In the genomic region with DNA sequence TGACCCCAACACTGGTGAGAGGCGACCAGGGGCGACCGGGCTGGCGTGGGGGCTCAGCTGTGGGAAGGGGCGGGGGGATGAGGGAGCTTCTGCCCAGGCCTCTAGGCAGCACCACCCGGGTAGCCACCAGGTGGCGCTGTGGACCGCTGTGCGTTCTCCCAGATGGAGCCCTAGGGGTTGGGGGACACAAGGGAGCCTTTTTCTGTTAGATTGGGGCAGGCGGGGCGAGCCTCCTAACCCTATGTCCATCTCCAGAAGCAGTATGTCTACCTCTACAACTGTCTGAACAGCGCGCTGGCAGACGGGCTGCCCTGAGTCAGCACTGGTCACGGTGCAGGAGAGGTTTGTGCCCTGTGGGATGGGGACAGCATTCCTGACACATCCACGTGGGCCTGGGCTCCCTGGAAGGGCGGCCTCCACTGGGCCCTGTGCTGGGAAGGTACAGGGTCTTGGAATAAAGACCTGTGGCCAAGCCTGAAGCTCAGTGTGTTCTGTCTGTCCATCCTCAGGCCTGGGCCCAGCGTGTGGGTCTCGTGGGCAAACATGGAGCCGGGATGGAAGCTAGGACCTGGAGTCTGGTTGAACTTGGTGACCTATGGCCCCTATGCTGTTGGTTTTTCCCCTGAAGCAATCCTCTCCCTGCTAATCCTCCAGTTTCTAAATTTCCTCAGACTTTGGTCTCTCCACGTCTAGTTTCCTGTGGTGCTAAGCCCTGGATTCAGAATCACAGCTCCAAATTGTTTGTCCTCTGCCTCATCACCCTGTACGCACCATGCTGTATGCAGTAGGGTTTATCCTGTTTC, we compare ENCODE assay signal across 8 cellular contexts. TPM values are rescaled to one million over a fixed set of nuclear protein-coding genes. Genes with fewer than 3 reads are reported as not detected.
DNase-seq lines count a peak whose midpoint lies in the region; ATAC-seq and TF ChIP-seq lines count a peak whose summit lies in the region.

No MANE protein-coding gene starts in this region.

- H3K4me1 ChIP-seq in RWPE2 (ENCODE audit: insufficient read depth, poor library complexity, severe bottlenecking) (no peaks in the 10 kb centered on the region), vagina (peaks cover 31% of the 10 kb centered on the region)

- H3K27ac ChIP-seq in RWPE2 (ENCODE audit: poor library complexity, severe bottlenecking) (no peak overlapping the region), vagina (no peak overlapping the region)

- H3K27me3 ChIP-seq in RWPE2 (ENCODE audit: insufficient read depth, poor library complexity, severe bottlenecking) (no peaks in the 10 kb centered on the region), vagina (no peaks in the 10 kb centered on the region)

- ATAC-seq in HG02798 (IDR thresholded peaks at IDR 0.05; ENCODE audit: poor library complexity, unreplicated experiment) (peak; percentile 30), RWPE2 (ENCODE audit: low read depth) (peak; percentile 53)

- TF ChIP-seq POLR2A in vagina (IDR thresholded peaks at IDR 0.05): no peak

- peak; percentile 84 for TF ChIP-seq CTCF in RWPE2 (IDR thresholded peaks at IDR 0.05; ENCODE audit: poor library complexity, severe bottlenecking)
- TF ChIP-seq CTCF in vagina (IDR thresholded peaks at IDR 0.05): peak; percentile 48 to 96 (median 63)

- no peak overlapping the region for H3K4me3 ChIP-seq in RWPE2 (ENCODE audit: severe bottlenecking)
- no peak overlapping the region for H3K4me3 ChIP-seq in vagina

- DNase-seq in Caki2 (ENCODE audit: low read depth) (peak; percentile 28), RWPE2 (ENCODE audit: low spot score) (no peak), globus pallidus (ENCODE audit: low spot score) (peak; percentile 31), posterior cingulate gyrus (peak in 9 of 10 donors; percentile 57 to 95 (median 78)), vagina (ENCODE audit: extremely low spot score in 2 of 2) (no peak), GF-D8 (lab: John Stamatoyannopoulos, UW) (no peak)
- peak; percentile 59 for DNase-seq in activated gamma-delta T cell treated with anti-CD3 and anti-CD28 coated beads, Interleukin-2, amount 50 U/mL, for 16 hours (ENCODE audit: low read depth)

- in situ Hi-C loops in Caki2 (cut with HindIII; ENCODE audit: low pct_unique_long_range_greater_than_20kb, low sequenced_read_pairs): no loop called here

- intact Hi-C loops in posterior cingulate gyrus (cut with DNase I) (loop anchor here (10.0 kb wide), 1 partner anchor 156 kb away; the partner anchor contains the start of gene IARS1), vagina (cut with DNase I) (loop anchor here (10.0 kb wide), 1 partner anchor 156 kb away; the partner anchor contains the start of gene IARS1)

- H3K36me3 ChIP-seq in RWPE2 (ENCODE audit: low read depth) (no peaks in the 10 kb centered on the region), vagina (no peaks in the 10 kb centered on the region)

- H3K9me3 ChIP-seq in RWPE2 (ENCODE audit: severe bottlenecking) (no peaks in the 10 kb centered on the region), vagina (no peaks in the 10 kb centered on the region)

RNA-seq across cellular contexts. Expression of gene SPTLC1, which starts 23.1 kb away (rescaled TPM):
- 53.2 and 56.1 TPM in 2 replicates for total RNA-seq in Caki2 (2014; rRNA removed; shearing (Covaris generic); ENCODE audit: low replicate concordance)
- 68.5 TPM for total RNA-seq in vagina

Comparison
In these comparisons a context has a peak if more than half of its experiments do, and no peak if none do; other contexts are left out.
1. DNase-seq: peak in Caki2 (single experiment), activated gamma-delta T cell treated with anti-CD3 and anti-CD28 coated beads, Interleukin-2, amount 50 U/mL, for 16 hours (single experiment), globus pallidus (single experiment) and posterior cingulate gyrus (9 of 10); none in RWPE2 (single experiment), vagina (0 of 2) and GF-D8 (single experiment).